ENCODE assay signal across 7 cellular contexts in the genomic region with DNA sequence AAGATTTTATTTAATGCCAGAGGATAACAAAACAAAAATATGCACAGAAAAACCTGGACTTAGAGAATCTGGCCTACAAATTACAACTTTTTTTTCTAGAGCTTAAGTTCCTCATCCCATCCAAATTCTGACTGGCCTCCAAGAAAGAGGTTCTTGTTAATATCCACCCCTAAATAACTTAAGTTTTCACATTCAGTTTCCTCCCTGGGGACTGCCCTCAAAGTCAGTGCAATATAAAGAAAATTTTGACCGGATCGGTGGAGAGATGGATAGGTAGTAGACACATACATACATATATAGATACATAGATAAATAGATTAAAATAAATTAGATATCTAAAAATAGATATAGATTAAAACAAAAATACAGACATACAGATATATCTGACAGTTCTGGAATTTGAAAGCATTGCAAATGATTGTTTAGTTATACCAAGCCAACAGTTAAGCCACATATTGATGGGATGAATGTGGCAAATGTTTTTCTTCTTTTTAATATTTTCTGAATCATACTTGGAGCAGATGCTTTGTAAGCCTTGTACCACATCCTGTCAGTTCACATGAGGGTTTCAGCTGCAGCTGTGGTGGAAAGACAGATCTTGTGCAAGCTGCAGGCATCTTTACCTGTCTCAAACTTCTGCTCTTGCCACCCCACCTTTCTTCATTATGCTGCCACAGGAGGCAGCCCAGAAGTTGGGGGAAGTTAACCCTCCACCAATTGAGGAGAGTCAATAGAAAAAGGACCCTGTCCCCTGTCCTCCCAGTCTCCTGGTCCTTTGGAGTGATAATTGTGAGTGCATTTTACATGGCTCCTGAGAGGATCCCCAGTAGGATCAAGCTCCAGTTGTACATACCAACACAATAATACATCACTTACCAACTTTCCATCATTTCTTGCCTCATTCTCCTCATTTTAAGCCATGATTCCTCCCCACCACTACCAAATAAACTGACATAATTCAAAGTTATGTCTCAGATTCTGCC.
DNase-seq lines count a peak whose midpoint lies in the region; ATAC-seq lines count a peak whose summit lies in the region.

No MANE protein-coding gene starts in this region.

- DNase-seq in activated CD4-positive, CD25-positive, alpha-beta regulatory T cell treated with anti-CD3 and anti-CD28 coated beads, Interleukin-2, amount 50 U/mL, for 72 hours, result peak; percentile 41
- peak; percentile 66 for DNase-seq in fibroblast of peridontal ligament (ENCODE audit: extremely low read depth)
- DNase-seq in dedifferentiated amniotic fluid mesenchymal stem cell (ENCODE audit: extremely low spot score), result no peak
- DNase-seq in anterior cingulate cortex (lab: John Stamatoyannopoulos, UW), result no peak
- DNase-seq in DMS 273 treated with DMSO at 0.1 percent for 48 hours (lab: John Stamatoyannopoulos, UW), result no peak

- ATAC-seq in GM19351 (IDR thresholded peaks at IDR 0.05; ENCODE audit: unreplicated experiment), result peak; percentile 97
- peak; percentile 97 for ATAC-seq in HG03159 (IDR thresholded peaks at IDR 0.05; ENCODE audit: unreplicated experiment)

Comparison
In these comparisons a context has a peak if more than half of its experiments do, and no peak if none do; other contexts are left out.
1. DNase-seq: peak in activated CD4-positive, CD25-positive, alpha-beta regulatory T cell treated with anti-CD3 and anti-CD28 coated beads, Interleukin-2, amount 50 U/mL, for 72 hours (single experiment) and fibroblast of peridontal ligament (single experiment); none in dedifferentiated amniotic fluid mesenchymal stem cell (single experiment), anterior cingulate cortex (0 of 58) and DMS 273 treated with DMSO at 0.1 percent for 48 hours (single experiment).